15 cellular contexts compared by ENCODE assay signal in the genomic region with DNA sequence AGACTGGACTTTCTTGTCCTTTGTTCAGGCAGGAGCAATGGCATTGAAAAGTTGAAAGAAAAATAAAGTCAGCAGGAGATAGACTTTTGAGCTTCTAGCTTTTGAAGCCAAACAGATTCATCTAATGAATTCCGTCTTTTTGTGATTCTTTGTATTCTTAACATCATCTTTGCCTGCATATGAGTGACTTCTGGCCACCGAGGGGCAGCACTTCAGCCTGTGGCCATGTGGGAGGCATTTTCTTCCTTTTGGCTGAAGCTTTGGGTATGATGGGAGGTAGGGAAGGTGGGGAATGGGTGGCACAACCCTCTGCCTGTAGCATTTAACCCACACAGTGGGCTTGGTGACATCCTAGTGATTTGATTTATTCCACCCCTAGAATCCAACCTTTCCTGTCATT.
DNase-seq lines count a peak whose midpoint lies in the region; ATAC-seq and TF ChIP-seq lines count a peak whose summit lies in the region.
"Had no signal": no experiment of that assay in that cellular context is flagged by ENCODE, and none has a peak within 500 bp of the region (broad histone marks: within the 10 kb centered on the region; RNA-seq: fewer than 3 reads in every experiment).

No MANE protein-coding gene starts in this region.

- H3K4me1 ChIP-seq in psoas muscle, result peaks cover 6% of the 10 kb centered on the region
- H3K4me1 ChIP-seq: left lung had no signal

- DNase-seq in DMS53 (lab: John Stamatoyannopoulos, UW) (peak; percentile 35), DMS53 treated with DMSO at 0.1 percent for 48 hours (lab: John Stamatoyannopoulos, UW; ENCODE audit: unreplicated experiment) (no peak), NCI-H69 (lab: John Stamatoyannopoulos, UW) (peak; percentile 70), epithelial cell of proximal tubule (ENCODE audit: low read depth) (no peak), psoas muscle (no peak), nucleus accumbens (lab: John Stamatoyannopoulos, UW) (no peak)
- no peak for DNase-seq in stimulated activated naive CD8-positive, alpha-beta T cell treated with anti-CD3 and anti-CD28 coated beads, Interleukin-15, Interleukin-2, amounts not matched to agents 100 U/mL and 50 U/mL, for 24 hours
- DNase-seq: Karpas-422; left lung; occipital lobe; stimulated activated CD4-positive, alpha-beta T cell treated with anti-CD3 and anti-CD28 coated beads, Interleukin-12 subunit alpha, Interleukin-12 subunit beta, amount 100 ng/mL, for 4 hours; T1000; upper lobe of left lung had no signal

- no peaks in the 10 kb centered on the region for H3K9me3 ChIP-seq in psoas muscle
- H3K9me3 ChIP-seq: left lung, upper lobe of left lung had no signal

- no peaks in the 10 kb centered on the region for H3K27me3 ChIP-seq in psoas muscle (ENCODE audit: insufficient read depth in 3 of 3, low read length in 2 of 3)
- H3K27me3 ChIP-seq: left lung, upper lobe of left lung had no signal

- peak; percentile 55 for TF ChIP-seq CTCF in epithelial cell of proximal tubule (conservative IDR thresholded peaks at IDR 0.05; ENCODE audit: low read depth, low read length)
- TF ChIP-seq CTCF in psoas muscle (IDR thresholded peaks at IDR 0.05), result peak; percentile 17

- intact Hi-C loops in psoas muscle (cut with DNase I), result no loop called here

- no peaks in the 10 kb centered on the region for H3K36me3 ChIP-seq in psoas muscle (ENCODE audit: insufficient read depth in 1 of 2, low read depth in 1 of 2)
- H3K36me3 ChIP-seq: left lung, upper lobe of left lung had no signal

- H3K4me3 ChIP-seq in epithelial cell of proximal tubule (ENCODE audit: low read depth, low read length) (no peak overlapping the region), psoas muscle (no peak overlapping the region)
- H3K4me3 ChIP-seq: left lung, upper lobe of left lung had no signal

- no peak for ATAC-seq in psoas muscle
- no peak for ATAC-seq in HG02884 (IDR thresholded peaks at IDR 0.05; ENCODE audit: unreplicated experiment)
- no peak for ATAC-seq in stimulated activated naive CD8-positive, alpha-beta T cell treated with anti-CD3 and anti-CD28 coated beads, Interleukin-15, Interleukin-2, amounts not matched to agents 100 U/mL and 50 U/mL, for 24 hours
- ATAC-seq: activated naive CD4-positive, alpha-beta T cell treated with anti-CD3 and anti-CD28 coated beads, Interleukin-2, amount 50 U/mL, for 72 hours; left lung had no signal

- no peak overlapping the region for H3K27ac ChIP-seq in psoas muscle
- H3K27ac ChIP-seq: left lung, upper lobe of left lung had no signal

- WGBS in psoas muscle, 3 donors, result 91 to 100% (median 98%) methylated on average over 2 of the region's 2 CpGs

Comparison
In these comparisons a context has a peak if more than half of its experiments do, and no peak if none do; other contexts are left out.
1. DNase-seq: peak in DMS53 (single experiment) and NCI-H69 (single experiment); none in DMS53 treated with DMSO at 0.1 percent for 48 hours (single experiment), epithelial cell of proximal tubule (single experiment), psoas muscle (0 of 2), nucleus accumbens (0 of 56) and stimulated activated naive CD8-positive, alpha-beta T cell treated with anti-CD3 and anti-CD28 coated beads, Interleukin-15, Interleukin-2, amounts not matched to agents 100 U/mL and 50 U/mL, for 24 hours (single experiment).